In the genomic region with DNA sequence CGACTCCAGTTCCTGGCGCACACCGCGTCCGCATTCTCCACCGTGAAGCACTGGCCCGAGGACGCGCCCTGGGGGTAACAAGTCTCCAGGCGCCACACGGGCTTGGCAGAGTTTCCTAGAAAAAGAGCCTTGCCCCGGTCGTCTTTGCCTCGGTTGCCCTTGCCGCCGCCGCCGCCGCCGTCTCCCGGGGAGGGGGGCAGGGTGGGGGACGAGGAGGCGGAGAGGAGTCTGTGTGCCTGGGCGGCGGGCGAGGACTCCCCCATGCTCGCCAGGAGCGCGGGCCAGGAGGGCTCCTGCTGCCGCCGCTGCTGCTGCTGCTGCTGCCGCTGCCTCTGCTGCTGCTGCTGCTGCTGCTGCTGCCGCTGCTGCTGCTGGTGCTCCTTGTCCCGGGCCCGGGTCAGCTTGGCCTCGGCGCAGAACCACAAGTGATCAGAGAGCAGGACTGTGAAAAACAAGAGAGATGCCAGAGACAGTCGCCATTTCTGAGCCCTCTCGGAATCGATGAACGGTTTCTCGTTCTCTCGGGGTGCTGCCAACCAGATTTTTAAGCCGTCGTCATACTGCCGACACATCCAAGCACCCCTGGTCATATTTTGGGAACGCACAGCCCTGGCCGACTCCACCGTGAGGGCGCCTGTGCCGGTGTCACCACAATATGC, we compare ENCODE assay signal across 9 cellular contexts.
DNase-seq lines count a peak whose midpoint lies in the region; ATAC-seq, FAIRE-seq and TF ChIP-seq lines count a peak whose summit lies in the region.
"Had no signal": no experiment of that assay in that cellular context is flagged by ENCODE, and none has a peak within 500 bp of the region (broad histone marks: within the 10 kb centered on the region; RNA-seq: fewer than 3 reads in every experiment).

No MANE protein-coding gene starts in this region.

- no peaks in the 10 kb centered on the region for H3F3A ChIP-seq in PC-9 (ENCODE audit: insufficient read depth, low read depth)

- DNase-seq in H7 = peak; percentile 66
- peak in 1 of 2 experiments; percentile 21 for DNase-seq in PC-9
- DNase-seq in fibroblast of gingiva (ENCODE audit: low read depth) = peak; percentile 44
- no peak for DNase-seq in trophoblast cell
- DNase-seq in RCC 7860 (ENCODE audit: low spot score) = no peak

- H3K27me3 ChIP-seq in H7 (ENCODE audit: control insufficient read depth, insufficient read depth, low read length) (peaks cover 48% of the 10 kb centered on the region), PC-9 (ENCODE audit: insufficient read depth, low read depth) (no peaks in the 10 kb centered on the region), trophoblast cell (ENCODE audit: insufficient read depth, low read length) (peaks cover 12% of the 10 kb centered on the region)

- H3K79me1 ChIP-seq in trophoblast cell (ENCODE audit: low read length) = peaks cover 1% of the 10 kb centered on the region

- peak overlapping the region; percentile 74 for H3K4me3 ChIP-seq in H7 (ENCODE audit: insufficient read depth, low read depth, low read length)
- H3K4me3 ChIP-seq in PC-9 = peak overlapping the region; percentile 47; the same call in 1 of the 2 replicates
- peak overlapping the region; percentile 59 for H3K4me3 ChIP-seq in trophoblast cell (ENCODE audit: low read depth, low read length)

- H2AK5ac ChIP-seq in trophoblast cell (ENCODE audit: low read length) = no peak overlapping the region

- no peak overlapping the region for H2BK12ac ChIP-seq in trophoblast cell (ENCODE audit: low read length)

- peaks cover 24% of the 10 kb centered on the region for H4K20me1 ChIP-seq in PC-9 (ENCODE audit: insufficient read depth)

- intact Hi-C loops in PC-9 (cut with micrococcal nuclease; ENCODE audit: unreplicated experiment) = loop anchor here (2.0 kb wide), 1 partner anchor 655 kb away; no protein-coding TSS in a partner anchor

- H3K4me1 ChIP-seq in PC-9 (replicated peaks; ENCODE audit: insufficient read depth) (no peaks in the 10 kb centered on the region), trophoblast cell (ENCODE audit: control insufficient read depth in 1 of 2, insufficient read depth in 2 of 2, low read length in 2 of 2) (peaks cover 8 to 15% of the 10 kb centered on the region in 2 experiments)

- peak overlapping the region; percentile 58 for H2AFZ ChIP-seq in PC-9
- peak overlapping the region; percentile 57 for H2AFZ ChIP-seq in trophoblast cell (ENCODE audit: insufficient read depth, low read length, poor library complexity)

- H3K79me2 ChIP-seq in PC-9 (ENCODE audit: low read depth) = no peaks in the 10 kb centered on the region
- no peaks in the 10 kb centered on the region for H3K79me2 ChIP-seq in trophoblast cell (ENCODE audit: control insufficient read depth, insufficient read depth, low read length, poor library complexity)

- H3K4me2 ChIP-seq in PC-9 (peak overlapping the region; percentile 78), trophoblast cell (ENCODE audit: low read length) (peak overlapping the region; percentile 69)

- H3K36me3 ChIP-seq in H7 (replicated peaks; ENCODE audit: control insufficient read depth, insufficient read depth, low read length) = no peaks in the 10 kb centered on the region
- H3K36me3 ChIP-seq in PC-9 (ENCODE audit: low read depth) = no peaks in the 10 kb centered on the region
- H3K36me3 ChIP-seq in trophoblast cell (ENCODE audit: control insufficient read depth in 1 of 2, insufficient read depth in 2 of 2, low read length in 2 of 2) = no peaks in the 10 kb centered on the region

- no peaks in the 10 kb centered on the region; the same call in 1 of the 2 replicates for H3K9me3 ChIP-seq in PC-9 (ENCODE audit: insufficient read depth, low read depth)
- H3K9me3 ChIP-seq in trophoblast cell (ENCODE audit: insufficient read depth, low read depth, low read length) = no peaks in the 10 kb centered on the region

- H3K4ac ChIP-seq in trophoblast cell (ENCODE audit: low read depth, low read length) = no peak overlapping the region

- H2BK120ac ChIP-seq in trophoblast cell (ENCODE audit: insufficient read depth, low read length, poor library complexity) = no peak overlapping the region

- no peaks in the 10 kb centered on the region for H3K9me2 ChIP-seq in PC-9 (ENCODE audit: insufficient read depth)

- no peak overlapping the region for H4K91ac ChIP-seq in trophoblast cell (ENCODE audit: low read depth, low read length)

- H3K27ac ChIP-seq in PC-9 (no peak overlapping the region), trophoblast cell (ENCODE audit: low read depth, low read length) (no peak overlapping the region)

- no peak overlapping the region for H2BK5ac ChIP-seq in trophoblast cell (ENCODE audit: low read depth, low read length, poor library complexity)

- POLR2A ChIA-PET in PC-9 (lab: Charles Lee; ENCODE audit: unreplicated experiment) = no interaction called here

- H3K9ac ChIP-seq in trophoblast cell (ENCODE audit: low read length) = no peak overlapping the region

- BruUV-seq in PC-9 (replicated peaks; lab: Mats Ljungman, UMichigan) = no TSS peak

- no peak overlapping the region for H4K8ac ChIP-seq in trophoblast cell (ENCODE audit: low read depth, low read length)

- CTCF ChIA-PET in PC-9 (lab: Charles Lee) = no interaction called here

- no peak overlapping the region for H3K23ac ChIP-seq in trophoblast cell (ENCODE audit: low read length)

- H4K12ac ChIP-seq in trophoblast cell (ENCODE audit: low read depth, low read length) = no peak overlapping the region

- ATAC-seq in GM21825 (IDR thresholded peaks at IDR 0.05; ENCODE audit: unreplicated experiment) = no peak
- ATAC-seq in HG02970 (IDR thresholded peaks at IDR 0.05; ENCODE audit: low FRiP score, unreplicated experiment) = no peak
- ATAC-seq in HG03045 (IDR thresholded peaks at IDR 0.05; ENCODE audit: unreplicated experiment) = no peak

- no CpG with 5 or more reads among the region's 51 CpGs for WGBS in trophoblast cell (ENCODE audit: extremely low coverage, insufficient coverage, insufficient read length)

- no peak overlapping the region for H3K18ac ChIP-seq in trophoblast cell (ENCODE audit: low read length)

- no peak for TF ChIP-seq CTCF in PC-9 (conservative IDR thresholded peaks at IDR 0.05)

- no peak overlapping the region for H3K14ac ChIP-seq in trophoblast cell (ENCODE audit: low read length)

- no peak for FAIRE-seq in RCC 7860 (lab: Jason Lieb, UNC)
- FAIRE-seq: keratinocyte had no signal

Comparison
In these comparisons a context has a peak if more than half of its experiments do, and no peak if none do; other contexts are left out.
1. DNase-seq: peak in H7 (single experiment) and fibroblast of gingiva (single experiment); none in trophoblast cell (0 of 2) and RCC 7860 (single experiment).
2. Peak in every context shown above with its lines, with median percentiles within 50 percentile points of each other: H3K4me3 ChIP-seq.